In the genomic region with DNA sequence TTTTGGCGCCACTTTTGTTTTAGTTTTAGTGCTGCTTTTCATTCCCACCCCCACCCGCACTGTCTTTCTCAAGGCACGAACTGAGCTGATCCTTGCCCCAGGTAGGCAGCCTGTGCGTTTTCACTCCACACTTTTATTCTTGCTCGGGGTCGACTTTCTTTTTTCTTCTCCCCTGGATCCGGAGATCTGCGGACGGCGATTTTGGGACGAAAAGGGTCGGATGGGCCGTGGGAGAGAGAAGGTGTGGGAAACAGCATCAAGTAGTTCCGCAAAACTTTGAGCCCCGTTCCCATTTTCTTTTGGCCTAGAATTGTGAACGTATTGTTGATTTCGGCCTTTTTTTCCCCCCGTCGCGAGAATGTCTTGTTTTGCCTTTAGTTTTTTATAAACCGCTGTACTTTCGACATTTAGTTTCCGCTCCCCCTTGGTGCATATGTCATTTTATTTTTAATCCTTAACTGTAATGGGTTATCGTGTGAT, we compare ENCODE assay signal across 8 cellular contexts. TPM values are rescaled to one million over a fixed set of nuclear protein-coding genes. Genes with fewer than 3 reads are reported as not detected.
DNase-seq lines count a peak whose midpoint lies in the region; ATAC-seq, FAIRE-seq and TF ChIP-seq lines count a peak whose summit lies in the region.

No MANE protein-coding gene starts in this region.

- no peak for FAIRE-seq in HepG2 (lab: Jason Lieb, UNC)

- no peaks in the 10 kb centered on the region for H3K36me3 ChIP-seq in HepG2 (replicated peaks in 1 of 2; ENCODE audit: control insufficient read depth in 1 of 2, insufficient read depth in 2 of 2, low read length in 2 of 2)
- no peaks in the 10 kb centered on the region for H3K36me3 ChIP-seq in thyroid gland

- BruUV-seq in HepG2 (replicated peaks; lab: Mats Ljungman, UMichigan): TSS peak; percentile 53

- H3K27me3 ChIP-seq in HepG2 (ENCODE audit: control insufficient read depth in 1 of 2, insufficient read depth in 2 of 2, low read length in 2 of 2) (no peaks in the 10 kb centered on the region; a peak in 1 of 5 replicates), thyroid gland (no peaks in the 10 kb centered on the region)

- H2AFZ ChIP-seq in HepG2 (ENCODE audit: low read length): no peak overlapping the region

- peaks cover 52% of the 10 kb centered on the region for H3K79me2 ChIP-seq in HepG2 (ENCODE audit: insufficient read depth, low read length)

- in situ Hi-C loops in astrocyte of the cerebellum (cut with HindIII; ENCODE audit: low sequenced_read_pairs): no loop called here
- in situ Hi-C loops in HepG2 (cut with HindIII; ENCODE audit: extremely low pct_ligation_motif_present, low pct_unique_long_range_greater_than_20kb): no loop called here

- CTCF ChIA-PET in HepG2 (lab: Yijun Ruan, JAX; ENCODE audit: low intra/inter-chr PET ratio, low total read pairs): no interaction called here

- no peaks in the 10 kb centered on the region for H3K9me3 ChIP-seq in HepG2 (ENCODE audit: low read length)
- H3K9me3 ChIP-seq in thyroid gland: no peaks in the 10 kb centered on the region

- DNase-seq in DMS79 treated with DMSO at 0.1 percent for 48 hours (lab: John Stamatoyannopoulos, UW): peak; percentile 34
- peak; percentile 20 for DNase-seq in KG1 (lab: John Stamatoyannopoulos, UW)
- DNase-seq in astrocyte of the cerebellum (ENCODE audit: low read depth): no peak
- no peak for DNase-seq in HepG2 (ENCODE audit: low spot score)
- DNase-seq in thyroid gland: peak in 1 of 2 donors; percentile 2
- DNase-seq in stimulated activated CD4-positive, alpha-beta T cell treated with anti-CD3 and anti-CD28 coated beads, Interleukin-2, amount 100 ng/mL, for 24 hours: no peak

- TF ChIP-seq RAD21 in HepG2 (CRISPR knock-in tag; IDR thresholded peaks at IDR 0.05): no peak

- ATAC-seq in HepG2 (no peak), GM21423 (IDR thresholded peaks at IDR 0.05; ENCODE audit: unreplicated experiment) (no peak), HG02571 (IDR thresholded peaks at IDR 0.05; ENCODE audit: unreplicated experiment) (no peak)

- TF ChIP-seq CTCF in astrocyte of the cerebellum (IDR thresholded peaks at IDR 0.05; ENCODE audit: low read depth, low read length, missing control alignments) (no peak), HepG2 (CRISPR knock-in tag; IDR thresholded peaks at IDR 0.05) (no peak), thyroid gland (IDR thresholded peaks at IDR 0.05) (no peak)

- intact Hi-C loops in HepG2 (cut with micrococcal nuclease; ENCODE audit: unreplicated experiment) (no loop called here), thyroid gland (cut with DNase I) (no loop called here)

- H3K4me1 ChIP-seq in HepG2 (ENCODE audit: insufficient read depth, low read length): peaks cover 15% of the 10 kb centered on the region
- peaks cover 0 to 5% of the 10 kb centered on the region in 2 donors for H3K4me1 ChIP-seq in thyroid gland

- WGBS in HepG2 (ENCODE audit: low lambda C conversion rate): under 1% methylated on average over 24 of the region's 24 CpGs
- WGBS in thyroid gland, 2 donors: 0% methylated on average over 24 of the region's 24 CpGs

- H3K4me2 ChIP-seq in HepG2 (ENCODE audit: low read depth, low read length): peak overlapping the region; percentile 68

- peak in 1 of 2 experiments; percentile 5; a peak in 1 of 4 replicates for TF ChIP-seq POLR2A in HepG2 (IDR thresholded peaks at IDR 0.05; ENCODE audit: insufficient read depth in 1 of 2, low read depth in 2 of 2, low read length in 2 of 2)
- TF ChIP-seq POLR2A in thyroid gland (IDR thresholded peaks at IDR 0.05): no peak

- peak overlapping the region; percentile 80 for H3K4me3 ChIP-seq in astrocyte of the cerebellum (ENCODE audit: low read depth, low read length)
- H3K4me3 ChIP-seq in HepG2 (replicated peaks in 1 of 3; ENCODE audit: insufficient read depth in 1 of 3, low read depth in 2 of 3, low read length in 3 of 3): peak overlapping the region; percentile 72 to 77 (median 76)
- H3K4me3 ChIP-seq in thyroid gland (replicated peaks in 1 of 3): peak overlapping the region; percentile 26 to 59 (median 55)

- H3K27ac ChIP-seq in HepG2 (ENCODE audit: extremely low read length, insufficient read depth, low read length): peak overlapping the region; percentile 99
- H3K27ac ChIP-seq in thyroid gland: peak overlapping the region; percentile 94 to 100 (median 100)

- H3K9ac ChIP-seq in HepG2 (ENCODE audit: insufficient read depth, low read depth, low read length): peak overlapping the region; percentile 84

- POLR2A ChIA-PET in HepG2 (lab: Yijun Ruan, JAX): no interaction called here

- peaks cover 12% of the 10 kb centered on the region for H4K20me1 ChIP-seq in HepG2 (ENCODE audit: insufficient read depth, low read length)

- TF ChIP-seq EP300 in HepG2 (IDR thresholded peaks at IDR 0.05; ENCODE audit: low read depth in 2 of 2, low read length in 2 of 2) (no peak), HepG2 (CRISPR knock-in tag; IDR thresholded peaks at IDR 0.05; ENCODE audit: borderline replicate concordance) (no peak)

TF ChIP-seq in HepG2, 621 proteins besides CTCF, POLR2A, EP300 and RAD21:
- no peak for TF ChIP-seq ZNF558 (CRISPR knock-in tag; IDR thresholded peaks at IDR 0.05; ENCODE audit: borderline replicate concordance)
- TF ChIP-seq POLR2G (IDR thresholded peaks at IDR 0.05; ENCODE audit: low read depth, low read length): no peak; the same call in 1 of the 2 replicates
- TF ChIP-seq DMAP1 (CRISPR knock-in tag; IDR thresholded peaks at IDR 0.05): 0 out of 2 replicates have a peak, but pooled peaks have one; percentile 14
- TF ChIP-seq RBFOX2 (IDR thresholded peaks at IDR 0.05; ENCODE audit: low read depth, low read length): peak; percentile 28; the same call in 1 of the 2 replicates
- TF ChIP-seq TGIF2 (CRISPR knock-in tag; IDR thresholded peaks at IDR 0.05): 0 out of 2 replicates have a peak, but pooled peaks have one; percentile 41
- TF ChIP-seq ZSCAN25 (CRISPR knock-in tag; IDR thresholded peaks at IDR 0.05): no peak
- no peak for TF ChIP-seq POLR2AphosphoS5 (IDR thresholded peaks at IDR 0.05; ENCODE audit: low read depth, low read length)
- peak; percentile 10 for TF ChIP-seq ASH2L (IDR thresholded peaks at IDR 0.05; ENCODE audit: insufficient read length, low read depth, low read length)
- TF ChIP-seq ZBTB7B (CRISPR knock-in tag; IDR thresholded peaks at IDR 0.05): 0 out of 2 replicates have a peak, but pooled peaks have one; percentile 10
- TF ChIP-seq, protein P1, sequence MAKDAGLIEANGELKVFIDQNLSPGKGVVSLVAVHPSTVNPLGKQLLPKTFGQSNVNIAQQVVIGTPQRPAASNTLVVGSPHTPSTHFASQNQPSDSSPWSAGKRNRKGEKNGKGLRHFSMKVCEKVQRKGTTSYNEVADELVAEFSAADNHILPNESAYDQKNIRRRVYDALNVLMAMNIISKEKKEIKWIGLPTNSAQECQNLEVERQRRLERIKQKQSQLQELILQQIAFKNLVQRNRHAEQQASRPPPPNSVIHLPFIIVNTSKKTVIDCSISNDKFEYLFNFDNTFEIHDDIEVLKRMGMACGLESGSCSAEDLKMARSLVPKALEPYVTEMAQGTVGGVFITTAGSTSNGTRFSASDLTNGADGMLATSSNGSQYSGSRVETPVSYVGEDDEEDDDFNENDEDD (CRISPR knock-in tag; IDR thresholded peaks at IDR 0.05; ENCODE audit: borderline replicate concordance): peak; percentile 16; the same call in 1 of the 2 replicates
- TF ChIP-seq MXI1 (IDR thresholded peaks at IDR 0.05; ENCODE audit: borderline replicate concordance, low read depth, low read length): peak; percentile 4; the same call in 1 of the 3 replicates

RNA-seq across cellular contexts. Expression of a gene that starts 0.5 kb away (rescaled TPM):
- 50.8 and 84.3 TPM in 2 replicates for total RNA-seq in HepG2 (2016; rRNA removed; fragmentation: Illumina TruSeq; extraction: Trizol)
- 8.1 and 8.9 TPM in 2 replicates for total RNA-seq in HepG2 (2016; cell fraction: cytosol; rRNA removed; fragmentation: Illumina TruSeq; extraction: Trizol; ENCODE audit: low read depth)
- total RNA-seq in HepG2 (2016; cell fraction: insoluble cytoplasmic fraction; rRNA removed; fragmentation: Illumina TruSeq; extraction: Trizol): 45.1 and 88.2 TPM in 2 replicates
- 11.5 and 11.6 TPM in 2 replicates for total RNA-seq in HepG2 (2016; cell fraction: membrane; rRNA removed; fragmentation: Illumina TruSeq; extraction: Trizol)
- 39.1 and 41.8 TPM in 2 replicates for total RNA-seq in HepG2 (2016; cell fraction: nucleus; rRNA removed; fragmentation: Illumina TruSeq; extraction: Trizol)
- polyA plus RNA-seq in HepG2 (2011; rRNA removed): 14.2 and 21.0 TPM in 2 replicates
- 8.5 and 12.3 TPM in 2 replicates for polyA plus RNA-seq in HepG2 (2011; cell fraction: cytosol; rRNA removed)
- polyA plus RNA-seq in HepG2 (2011; cell fraction: nucleus; rRNA removed): 7.5 and 8.3 TPM in 2 replicates
- polyA plus RNA-seq in HepG2 (2012): 23.3 and 33.3 TPM in 2 replicates
- 0.99 and 1.2 TPM in 2 replicates for polyA plus RNA-seq in HepG2 (2016; cell fraction: cytosol; fragmentation: Illumina TruSeq; extraction: Trizol; ENCODE audit: low read depth)
- 45.2 and 46.2 TPM in 2 replicates for polyA plus RNA-seq in HepG2 (2016; cell fraction: insoluble cytoplasmic fraction; fragmentation: Illumina TruSeq; extraction: Trizol; ENCODE audit: low read depth)
- 3.3 and 4.5 TPM in 2 replicates for polyA plus RNA-seq in HepG2 (2016; cell fraction: membrane; fragmentation: Illumina TruSeq; extraction: Trizol; ENCODE audit: low read depth)
- 22.9 and 26.4 TPM in 2 replicates for polyA plus RNA-seq in HepG2 (2016; cell fraction: nucleus; fragmentation: Illumina TruSeq; extraction: Trizol; ENCODE audit: insufficient read depth, low read depth)
- 16.9 and 56.6 TPM in 2 replicates for polyA minus RNA-seq in HepG2 (2011; rRNA and poly(A)+ RNA removed; ENCODE audit: low replicate concordance)
- 50.5 and 52.0 TPM in 2 replicates for polyA minus RNA-seq in HepG2 (2011; cell fraction: cytosol; rRNA and poly(A)+ RNA removed)
- 69.6 and 74.7 TPM in 2 replicates for polyA minus RNA-seq in HepG2 (2011; cell fraction: nucleus; rRNA and poly(A)+ RNA removed)
- total RNA-seq in thyroid gland: 100 to 1,000 TPM in 3 of 4 donors, 10 to 100 TPM in 1; 88.0 to 108 (median 104) TPM

Comparison
In these comparisons a context has a peak if more than half of its experiments do, and no peak if none do; other contexts are left out.
1. DNase-seq: peak in DMS79 treated with DMSO at 0.1 percent for 48 hours (single experiment) and KG1 (single experiment); none in astrocyte of the cerebellum (single experiment), HepG2 (single experiment) and stimulated activated CD4-positive, alpha-beta T cell treated with anti-CD3 and anti-CD28 coated beads, Interleukin-2, amount 100 ng/mL, for 24 hours (0 of 2).
2. Peak in every context shown above with its lines, with median percentiles within 50 percentile points of each other: H3K4me3 ChIP-seq.